ENCODE assay signal across 11 cellular contexts in the genomic region with DNA sequence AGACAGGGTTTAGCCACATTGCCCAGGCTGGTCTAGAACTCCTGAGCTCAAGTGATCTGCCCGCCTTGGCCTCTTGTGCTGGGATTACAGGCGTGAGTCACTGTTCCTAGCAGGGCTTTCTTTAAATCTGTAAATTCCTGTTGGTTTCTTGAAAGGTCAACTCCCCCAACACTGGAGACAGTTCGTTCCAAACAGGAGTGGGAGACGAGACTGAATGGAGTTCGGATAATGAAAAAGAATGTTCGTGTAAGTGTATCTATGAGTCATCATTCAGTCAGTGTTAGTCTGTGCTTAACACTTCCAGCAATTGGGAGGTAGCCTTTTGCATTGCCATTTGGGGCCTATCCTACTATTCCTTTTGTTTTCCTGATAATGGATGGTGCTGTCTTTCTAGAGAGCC. TPM values are rescaled to one million over a fixed set of nuclear protein-coding genes. Genes with fewer than 3 reads are reported as not detected.
DNase-seq lines count a peak whose midpoint lies in the region; ATAC-seq and TF ChIP-seq lines count a peak whose summit lies in the region.
"Had no signal": no experiment of that assay in that cellular context is flagged by ENCODE, and none has a peak within 500 bp of the region (broad histone marks: within the 10 kb centered on the region; RNA-seq: fewer than 3 reads in every experiment).

No MANE protein-coding gene starts in this region.

- H3T11ph ChIP-seq in H9 (ENCODE audit: low read length), result no peak overlapping the region

- H3K4me2 ChIP-seq in SK-N-SH (peak overlapping the region; percentile 65), skeletal muscle satellite cell (ENCODE audit: low read length) (peak overlapping the region; percentile 61), H9 (ENCODE audit: insufficient read depth, insufficient read length, low read length) (no peak overlapping the region)

- TF ChIP-seq CTCF in SK-N-SH (IDR thresholded peaks at IDR 0.05) (no peak), H9 (conservative IDR thresholded peaks at IDR 0.05) (no peak)

- 19% methylated on average over 6 of the region's 6 CpGs for WGBS in SK-N-SH (ENCODE audit: low lambda C conversion rate)
- no CpG with 5 or more reads among the region's 6 CpGs for WGBS in H9 (ENCODE audit: extremely low coverage, insufficient read length, low lambda C conversion rate)

- DNase-seq in ELR (ENCODE audit: low read depth), result peak; percentile 96
- DNase-seq in SK-N-SH, result no peak
- peak; percentile 79 for DNase-seq in fibroblast of the conjunctiva (ENCODE audit: low read depth)
- no peak for DNase-seq in H9
- no peak for DNase-seq in OCI-M1 (lab: John Stamatoyannopoulos, UW)
- DNase-seq in NCI-H1417 (lab: John Stamatoyannopoulos, UW), result no peak
- DNase-seq: NCI-H526 treated with DMSO at 0.1 percent for 48 hours had no signal

- H3K23me2 ChIP-seq in H9 (ENCODE audit: insufficient read length, low read depth, low read length, poor library complexity, severe bottlenecking), result no peaks in the 10 kb centered on the region

- no peaks in the 10 kb centered on the region for H3K27me3 Mint-ChIP-seq in H9 (ENCODE audit: low read depth)
- H3K27me3 Mint-ChIP-seq: activated naive CD4-positive, alpha-beta T cell treated with anti-CD3 and anti-CD28 coated beads, Interleukin-2, amount 50 U/mL, for 24 hours had no signal

- H3K27ac ChIP-seq in SK-N-SH (ENCODE audit: low read depth in 2 of 2, low read length in 1 of 2), result peak overlapping the region; percentile 16 to 86; a peak in 3 of 4 replicates
- H3K27ac ChIP-seq in H9 (ENCODE audit: insufficient read length, low read depth, low read length), result no peak overlapping the region

- no peak overlapping the region for H2BK120ac ChIP-seq in H9 (ENCODE audit: low read depth, low read length, poor library complexity, severe bottlenecking)

- H4K91ac ChIP-seq in H9 (ENCODE audit: insufficient read length, low read depth, low read length), result no peak overlapping the region

- H3K23ac ChIP-seq in H9 (ENCODE audit: insufficient read length, low read depth, low read length), result no peak overlapping the region

- H4K5ac ChIP-seq in H9 (ENCODE audit: insufficient read length, low read depth, low read length), result no peak overlapping the region

- H3K9me3 ChIP-seq in SK-N-SH, result no peaks in the 10 kb centered on the region
- no peaks in the 10 kb centered on the region for H3K9me3 ChIP-seq in skeletal muscle satellite cell (replicated peaks; ENCODE audit: low read length)
- no peaks in the 10 kb centered on the region for H3K9me3 ChIP-seq in H9 (ENCODE audit: control insufficient read depth, low read depth, low read length)

- H2AK5ac ChIP-seq in H9 (ENCODE audit: insufficient read length, low read length), result no peak overlapping the region

- H3K36me3 ChIP-seq in SK-N-SH (replicated peaks in 1 of 2; ENCODE audit: control insufficient read depth in 1 of 2, insufficient read depth in 2 of 2, low read length in 1 of 2), result peaks cover 32 to 49% of the 10 kb centered on the region in 2 experiments
- H3K36me3 ChIP-seq in skeletal muscle satellite cell (ENCODE audit: insufficient read depth, low read length), result peaks cover 35% of the 10 kb centered on the region

- POLR2A ChIA-PET in SK-N-SH (lab: Yijun Ruan, JAX), result no interaction called here

- no peak overlapping the region for H2BK20ac ChIP-seq in H9 (ENCODE audit: low read depth, low read length, poor library complexity, severe bottlenecking)

- no peak overlapping the region for H2BK5ac ChIP-seq in H9 (ENCODE audit: insufficient read length, low read length)

- CTCF ChIA-PET in SK-N-SH (lab: Yijun Ruan, JAX), result no interaction called here

- peaks cover 0 to 2% of the 10 kb centered on the region in 2 experiments; a peak in 1 of 4 replicates for H3K4me1 Mint-ChIP-seq in H9

- H3K4me3 ChIP-seq in SK-N-SH (ENCODE audit: low read depth in 2 of 2, low read length in 1 of 2) (no peak overlapping the region), skeletal muscle satellite cell (ENCODE audit: low read length) (no peak overlapping the region)
- H3K4me3 ChIP-seq: GM12878 had no signal

- H2AFZ ChIP-seq in SK-N-SH (ENCODE audit: low read depth) (no peak overlapping the region), H9 (ENCODE audit: low read length) (no peak overlapping the region)

- ATAC-seq in HG03342 (IDR thresholded peaks at IDR 0.05; ENCODE audit: unreplicated experiment), result no peak
- ATAC-seq: GM12878 had no signal

- peaks cover 19 to 60% (median 52%) of the 10 kb centered on the region in 3 experiments; a peak in 6 of 7 replicates for H3K36me3 Mint-ChIP-seq in H9 (ENCODE audit: insufficient read depth in 1 of 3, low read depth in 3 of 3)

- no peak overlapping the region; a peak in 1 of 7 replicates for H3K27ac Mint-ChIP-seq in H9
- H3K27ac Mint-ChIP-seq: activated naive CD4-positive, alpha-beta T cell treated with anti-CD3 and anti-CD28 coated beads, Interleukin-2, amount 50 U/mL, for 24 hours had no signal

- no peak overlapping the region for H3K4me3 Mint-ChIP-seq in H9
- H3K4me3 Mint-ChIP-seq: activated naive CD4-positive, alpha-beta T cell treated with anti-CD3 and anti-CD28 coated beads, Interleukin-2, amount 50 U/mL, for 24 hours had no signal

- H3K14ac ChIP-seq in H9 (ENCODE audit: insufficient read depth, low read length), result no peak overlapping the region

- TF ChIP-seq RAD21 in SK-N-SH (IDR thresholded peaks at IDR 0.05; ENCODE audit: low read length), result no peak

- H3K56ac ChIP-seq in H9 (ENCODE audit: insufficient read length, low read depth, low read length), result no peak overlapping the region

- H3K9me3 Mint-ChIP-seq in H9, result no peaks in the 10 kb centered on the region
- H3K9me3 Mint-ChIP-seq: activated naive CD4-positive, alpha-beta T cell treated with anti-CD3 and anti-CD28 coated beads, Interleukin-2, amount 50 U/mL, for 24 hours had no signal

- no peak overlapping the region for H3K18ac ChIP-seq in H9 (ENCODE audit: insufficient read length, low read depth, low read length)

- H3K4ac ChIP-seq in H9 (ENCODE audit: low read depth, low read length), result no peak overlapping the region

- H3K27me3 ChIP-seq in SK-N-SH (ENCODE audit: insufficient read depth), result no peaks in the 10 kb centered on the region
- no peaks in the 10 kb centered on the region for H3K27me3 ChIP-seq in skeletal muscle satellite cell (ENCODE audit: control insufficient read depth, insufficient read depth, low read length)
- H3K27me3 ChIP-seq in H9 (ENCODE audit: insufficient read depth, low read length), result no peaks in the 10 kb centered on the region

- peak in 1 of 2 experiments; percentile 73; a peak in 2 of 4 replicates for TF ChIP-seq EP300 in SK-N-SH (IDR thresholded peaks at IDR 0.05; ENCODE audit: borderline replicate concordance in 1 of 2, low read depth in 1 of 2, low read length in 1 of 2)

- no peak overlapping the region for H2BK12ac ChIP-seq in H9 (ENCODE audit: insufficient read length, low read depth, low read length)

- H3K9ac ChIP-seq in SK-N-SH (peak overlapping the region; percentile 47; the same call in 1 of the 2 replicates), skeletal muscle satellite cell (ENCODE audit: low read depth, low read length) (peak overlapping the region; percentile 23), H9 (ENCODE audit: extremely low read depth, insufficient read length, low read length) (no peak overlapping the region)

- peaks cover 36% of the 10 kb centered on the region for H3F3A ChIP-seq in SK-N-SH (replicated peaks; ENCODE audit: insufficient read depth)

- no peaks in the 10 kb centered on the region for H3K79me1 ChIP-seq in H9 (ENCODE audit: insufficient read depth, low read depth, low read length, poor library complexity, severe bottlenecking)

- no peak overlapping the region for H4K8ac ChIP-seq in H9 (replicated peaks; ENCODE audit: insufficient read length, low read depth, low read length)

- H3K4me1 ChIP-seq in SK-N-SH (ENCODE audit: control insufficient read depth in 1 of 2, insufficient read depth in 2 of 2, low read depth in 1 of 2, low read length in 1 of 2) (peaks cover 0 to 28% of the 10 kb centered on the region in 2 experiments; a peak in 2 of 4 replicates), skeletal muscle satellite cell (ENCODE audit: control insufficient read depth, insufficient read depth, low read length) (peaks cover 25% of the 10 kb centered on the region), H9 (ENCODE audit: insufficient read depth, low read length) (no peaks in the 10 kb centered on the region)

- no peak overlapping the region for H2BK15ac ChIP-seq in H9 (ENCODE audit: low read depth, low read length)

- no peaks in the 10 kb centered on the region; the same call in 1 of the 2 replicates for H4K20me1 ChIP-seq in SK-N-SH (ENCODE audit: insufficient read depth)
- H4K20me1 ChIP-seq in H9 (ENCODE audit: control insufficient read depth, insufficient read depth, insufficient read length), result no peaks in the 10 kb centered on the region

- H3K9me2 ChIP-seq in SK-N-SH, result no peaks in the 10 kb centered on the region

- H3K79me2 ChIP-seq in SK-N-SH (ENCODE audit: insufficient read depth), result peaks cover 3% of the 10 kb centered on the region
- no peaks in the 10 kb centered on the region for H3K79me2 ChIP-seq in H9 (ENCODE audit: insufficient read depth, low read length)

TF ChIP-seq in SK-N-SH, 30 proteins besides CTCF, POLR2A, EP300 and RAD21 (continues in another document):
- no peak for TF ChIP-seq MXI1 (IDR thresholded peaks at IDR 0.05; ENCODE audit: low read depth, low read length)

RNA-seq across cellular contexts. Expression of gene BACE1-AS, which starts 10.0 kb away (rescaled TPM):
- 5.7 and 6.3 TPM in 2 replicates for polyA plus RNA-seq in SK-N-SH (2012; rRNA removed)
- polyA plus RNA-seq in SK-N-SH (2012; cell fraction: cytosol; rRNA removed), result 3.2 and 3.7 TPM in 2 replicates
- 9.9 and 20.8 TPM in 2 replicates for polyA plus RNA-seq in SK-N-SH (2012; cell fraction: nucleus; rRNA removed)
- total RNA-seq in skeletal muscle satellite cell (2012; rRNA removed), result 1.7 and 2.0 TPM in 2 replicates
- 9.4 and 9.9 TPM in 2 replicates for total RNA-seq in H9 (2021)

RNA-seq across cellular contexts. Expression of gene BACE1, which starts 34.9 kb away (rescaled TPM):
- polyA plus RNA-seq in SK-N-SH (2012; rRNA removed), result 36.4 and 37.8 TPM in 2 replicates
- 27.1 and 34.4 TPM in 2 replicates for polyA plus RNA-seq in SK-N-SH (2012; cell fraction: cytosol; rRNA removed)
- 30.8 and 49.3 TPM in 2 replicates for polyA plus RNA-seq in SK-N-SH (2012; cell fraction: nucleus; rRNA removed)
- 15.5 and 21.6 TPM in 2 replicates for total RNA-seq in skeletal muscle satellite cell (2012; rRNA removed)
- 10.2 and 10.6 TPM in 2 replicates for total RNA-seq in H9 (2021)

RNA-seq across cellular contexts. Expression of gene CEP164, which starts 46.5 kb away (rescaled TPM):
- polyA plus RNA-seq in SK-N-SH (2012; rRNA removed), result 27.7 and 30.6 TPM in 2 replicates
- 15.3 and 19.3 TPM in 2 replicates for polyA plus RNA-seq in SK-N-SH (2012; cell fraction: cytosol; rRNA removed)
- polyA plus RNA-seq in SK-N-SH (2012; cell fraction: nucleus; rRNA removed), result 83.1 and 100 TPM in 2 replicates
- total RNA-seq in skeletal muscle satellite cell (2012; rRNA removed), result 23.1 and 30.8 TPM in 2 replicates
- total RNA-seq in H9 (2021), result 20.7 and 24.9 TPM in 2 replicates

RNA-seq across cellular contexts. Expression of gene RNF214, which starts 48.7 kb away (rescaled TPM):
- 11.9 and 15.4 TPM in 2 replicates for polyA plus RNA-seq in SK-N-SH (2012; rRNA removed)
- 10.4 and 11.4 TPM in 2 replicates for polyA plus RNA-seq in SK-N-SH (2012; cell fraction: cytosol; rRNA removed)
- polyA plus RNA-seq in SK-N-SH (2012; cell fraction: nucleus; rRNA removed), result 25.9 and 36.4 TPM in 2 replicates
- 6.6 and 7.4 TPM in 2 replicates for total RNA-seq in skeletal muscle satellite cell (2012; rRNA removed)
- total RNA-seq in H9 (2021), result 25.4 and 26.0 TPM in 2 replicates

RNA-seq across cellular contexts. Expression of gene PCSK7, which starts 49.3 kb away (rescaled TPM):
- polyA plus RNA-seq in SK-N-SH (2012; rRNA removed), result 49.7 and 52.1 TPM in 2 replicates
- 22.8 and 36.1 TPM in 2 replicates for polyA plus RNA-seq in SK-N-SH (2012; cell fraction: cytosol; rRNA removed)
- 133 and 171 TPM in 2 replicates for polyA plus RNA-seq in SK-N-SH (2012; cell fraction: nucleus; rRNA removed)
- 48.7 and 52.6 TPM in 2 replicates for total RNA-seq in skeletal muscle satellite cell (2012; rRNA removed)
- total RNA-seq in H9 (2021), result 50.7 and 53.9 TPM in 2 replicates

Comparison
In these comparisons a context has a peak if more than half of its experiments do, and no peak if none do; other contexts are left out.
1. DNase-seq: peak in ELR (single experiment) and fibroblast of the conjunctiva (single experiment); none in SK-N-SH (single experiment), H9 (single experiment), OCI-M1 (single experiment) and NCI-H1417 (0 of 3).